Comparison of ENCODE assay signal across 16 cellular contexts in the genomic region with DNA sequence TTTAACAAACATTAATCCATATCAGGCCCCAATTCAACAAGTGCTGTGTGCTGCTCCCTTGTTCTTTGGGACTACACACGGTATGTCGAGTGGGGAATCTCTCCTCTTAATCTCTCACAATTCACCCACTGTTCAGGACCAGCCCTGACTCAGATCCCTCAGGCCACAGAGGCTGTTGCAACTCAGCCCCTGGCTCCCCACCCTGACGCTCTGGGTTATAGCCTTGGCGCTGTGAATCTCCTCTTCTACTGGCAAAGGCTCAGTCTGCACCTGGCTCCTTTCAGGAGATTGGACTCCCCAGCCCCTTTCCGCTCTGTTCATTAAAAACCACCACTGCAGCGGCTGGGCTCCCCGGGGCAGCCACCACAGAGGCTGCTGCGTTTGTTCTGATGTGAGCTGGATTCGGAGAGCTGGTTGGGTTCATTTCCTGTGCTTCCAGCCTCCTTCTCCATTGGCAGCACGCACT. TPM values are rescaled to one million over a fixed set of nuclear protein-coding genes. Genes with fewer than 3 reads are reported as not detected.
A peak's percentile ranks its signal among the peaks of the same experiment; 100 is the strongest.
DNase-seq lines count a peak whose midpoint lies in the region; ATAC-seq, FAIRE-seq and TF ChIP-seq lines count a peak whose summit lies in the region.
"Had no signal": no experiment of that assay in that cellular context is flagged by ENCODE, and none has a peak within 500 bp of the region (broad histone marks: within the 10 kb centered on the region; RNA-seq: fewer than 3 reads in every experiment).

No MANE protein-coding gene starts in this region.

- H3K79me2 ChIP-seq in K562 (ENCODE audit: control insufficient read depth, insufficient read depth, low read length) = no peaks in the 10 kb centered on the region

- no peaks in the 10 kb centered on the region for H3K9me3 Mint-ChIP-seq in progenitor cell of endocrine pancreas (ENCODE audit: low read depth)
- H3K9me3 Mint-ChIP-seq: HFFc6, memory B cell had no signal

- intact Hi-C loops in K562 (cut with micrococcal nuclease) = no loop called here

- no peaks in the 10 kb centered on the region for H3K4me1 ChIP-seq in K562 (replicated peaks in 1 of 2; ENCODE audit: control insufficient read depth in 2 of 2, insufficient read depth in 2 of 2, low read length in 2 of 2)
- H3K4me1 ChIP-seq: pancreas had no signal

- no peak for FAIRE-seq in K562 (lab: Jason Lieb, UNC)
- FAIRE-seq: endothelial cell of umbilical vein, pancreas had no signal

- H2AFZ ChIP-seq in K562 (ENCODE audit: low read depth, low read length) = no peak overlapping the region

- H3K4me2 ChIP-seq in K562 (ENCODE audit: insufficient read depth, low read length) = no peak overlapping the region

- POLR2A ChIA-PET in K562 (lab: Yijun Ruan, JAX) = interaction anchor here (0.6 to 0.7 kb wide), 2 partner anchors 10 to 22 kb away, joined by 3 to 4 read pairs; no protein-coding TSS in a partner anchor

- H3K36me3 Mint-ChIP-seq in progenitor cell of endocrine pancreas (ENCODE audit: insufficient read depth) = no peaks in the 10 kb centered on the region
- H3K36me3 Mint-ChIP-seq: memory B cell had no signal

- no peak overlapping the region for H3K27ac Mint-ChIP-seq in progenitor cell of endocrine pancreas
- H3K27ac Mint-ChIP-seq: HFFc6, memory B cell had no signal

- peak; percentile 34; the same call in 1 of the 3 replicates for ATAC-seq in K562
- ATAC-seq in HG03175 (IDR thresholded peaks at IDR 0.05; ENCODE audit: unreplicated experiment) = no peak
- ATAC-seq in GM21528 (IDR thresholded peaks at IDR 0.05; ENCODE audit: low FRiP score, unreplicated experiment) = no peak
- ATAC-seq: pancreas had no signal

- no peak for TF ChIP-seq EP300 in K562 (IDR thresholded peaks at IDR 0.05; ENCODE audit: low read length)

- CTCF ChIA-PET in K562 (lab: Yijun Ruan, JAX; ENCODE audit: low intra/inter-chr PET ratio) = no interaction called here

- 1% methylated on average over 10 of the region's 10 CpGs for WGBS in K562 (ENCODE audit: insufficient coverage, low coverage, missing lambda C conversion rate)

- H3K27me3 Mint-ChIP-seq in progenitor cell of endocrine pancreas = peaks cover 26% of the 10 kb centered on the region

- no peaks in the 10 kb centered on the region for H3K9me3 ChIP-seq in K562 (replicated peaks; ENCODE audit: control insufficient read depth, insufficient read depth, low read depth, low read length)
- H3K9me3 ChIP-seq: pancreas had no signal

- H3K4me3 ChIP-seq in K562 = no peak overlapping the region
- H3K4me3 ChIP-seq: pancreas had no signal

- TF ChIP-seq CTCF in K562 (IDR thresholded peaks at IDR 0.05 in 2 of 3, conservative IDR thresholded peaks at IDR 0.05 in 1 of 3; ENCODE audit: insufficient read depth in 2 of 3, low read depth in 1 of 3, low read length in 3 of 3) = no peak
- TF ChIP-seq CTCF in progenitor cell of endocrine pancreas (IDR thresholded peaks at IDR 0.05; ENCODE audit: unreplicated experiment) = no peak

- no peaks in the 10 kb centered on the region for H3K36me3 ChIP-seq in K562 (ENCODE audit: control insufficient read depth, insufficient read depth, low read length)
- H3K36me3 ChIP-seq: pancreas had no signal

- no peaks in the 10 kb centered on the region for H4K20me1 ChIP-seq in K562 (replicated peaks; ENCODE audit: control insufficient read depth, insufficient read depth, low read length)

- BruUV-seq in K562 (replicated peaks; lab: Mats Ljungman, UMichigan) = no TSS peak

- DNase-seq in Ammon's horn (ENCODE audit: low spot score) (peak; percentile 57), MV-4-11 (lab: John Stamatoyannopoulos, UW) (peak; percentile 15), K562 (ENCODE audit: extremely low read depth in 1 of 4, low spot score in 3 of 4) (no peak), islet precursor cell (peak; percentile 86), occipital lobe (lab: John Stamatoyannopoulos, UW) (no peak), progenitor cell of endocrine pancreas (ENCODE audit: low spot score, unreplicated experiment) (no peak)
- DNase-seq: DMS79 treated with DMSO at 0.1 percent for 48 hours, HFFc6, NCI-H446, pancreas, RPMI8226 had no signal

- peaks cover 33 to 54% of the 10 kb centered on the region in 2 experiments for H3K27me3 ChIP-seq in K562 (ENCODE audit: control insufficient read depth in 2 of 2, insufficient read depth in 2 of 2, low read length in 2 of 2)
- H3K27me3 ChIP-seq: pancreas had no signal

- no peak for TF ChIP-seq POLR2A in K562 (conservative IDR thresholded peaks at IDR 0.05)

- peaks cover 18% of the 10 kb centered on the region for H3K4me1 Mint-ChIP-seq in progenitor cell of endocrine pancreas (ENCODE audit: low read depth)
- H3K4me1 Mint-ChIP-seq: memory B cell had no signal

- in situ Hi-C loops in K562 (cut with MboI) = loop anchor here (25.0 kb wide), 1 partner anchor 865 kb away; no protein-coding TSS in a partner anchor

- no peaks in the 10 kb centered on the region for H3K9me1 ChIP-seq in K562 (ENCODE audit: control insufficient read depth, insufficient read depth, low read length)

- H3K27ac ChIP-seq in K562 (ENCODE audit: extremely low read depth, low read depth, low read length) = no peak overlapping the region
- H3K27ac ChIP-seq: pancreas, VCaP had no signal

- no peak for TF ChIP-seq RAD21 in K562 (CRISPR knock-in tag; conservative IDR thresholded peaks at IDR 0.05 in 1 of 2, IDR thresholded peaks at IDR 0.05 in 1 of 2)

- no peak overlapping the region for H3K9ac ChIP-seq in K562 (ENCODE audit: insufficient read depth in 1 of 2, low read depth in 2 of 2, low read length in 2 of 2)

- no peak overlapping the region for H3K4me3 Mint-ChIP-seq in progenitor cell of endocrine pancreas (ENCODE audit: low read depth)
- H3K4me3 Mint-ChIP-seq: HFFc6, memory B cell had no signal

TF ChIP-seq in K562, 482 proteins besides CTCF, POLR2A, EP300 and RAD21 (continues in another document):
- no peak for TF ChIP-seq E2F6 (IDR thresholded peaks at IDR 0.05; ENCODE audit: borderline replicate concordance in 1 of 2, extremely low read depth in 1 of 2, insufficient read depth in 1 of 2, insufficient read length in 1 of 2, low read depth in 1 of 2, low read length in 1 of 2, poor library complexity in 1 of 2, severe bottlenecking in 1 of 2)
- peak; percentile 4 for TF ChIP-seq CBX8 (IDR thresholded peaks at IDR 0.05; ENCODE audit: borderline replicate concordance, extremely low read depth, low read depth, low read length, poor library complexity, severe bottlenecking)

RNA-seq across cellular contexts. Expression of gene CAPN8, which starts 13.0 kb away (rescaled TPM):
- not detected in 2 replicates for total RNA-seq in K562 (2011; cell fraction: chromatin; rRNA removed; ENCODE audit: low replicate concordance)
- not detected in 2 replicates for total RNA-seq in K562 (2011; cell fraction: nucleolus; rRNA removed)
- not detected in 2 replicates for total RNA-seq in K562 (2011; cell fraction: nucleoplasm; rRNA removed)
- not detected in 2 replicates for total RNA-seq in K562 (2014; rRNA removed)
- total RNA-seq in K562 (2014; rRNA removed; fragmentation: Illumina TruSeq; extraction: Trizol) = not detected in 2 replicates
- not detected in 2 replicates for total RNA-seq in K562 (2015; rRNA removed; fragmentation: Illumina TruSeq; extraction: Trizol)
- total RNA-seq in K562 (2021) = not detected in 2 replicates
- 0.06 TPM in 1 of 2 replicates, not detected in the other for polyA plus RNA-seq in K562 (2011; rRNA removed)
- polyA plus RNA-seq in K562 (2011; cell fraction: cytosol; rRNA removed) = not detected in 2 replicates
- polyA plus RNA-seq in K562 (2011; cell fraction: nucleus; rRNA removed) = not detected in 2 replicates
- not detected in 2 replicates for polyA plus RNA-seq in K562 (2012)
- polyA plus RNA-seq in K562 (2014; fragmentation: Illumina TruSeq; extraction: Trizol) = not detected in 2 replicates
- not detected for polyA plus RNA-seq in K562 (2014; fragmentation: Nextera tagmentation; extraction: Ambion mirVana)
- not detected in 2 replicates for polyA plus RNA-seq in K562 (2014; rRNA removed)
- polyA minus RNA-seq in K562 (2011; rRNA and poly(A)+ RNA removed) = not detected in 2 replicates
- not detected in 2 replicates for polyA minus RNA-seq in K562 (2011; cell fraction: cytosol; rRNA and poly(A)+ RNA removed)
- not detected in 2 replicates for polyA minus RNA-seq in K562 (2011; cell fraction: nucleus; rRNA and poly(A)+ RNA removed)
- total RNA-seq in occipital lobe = not detected
- 1.3 and 2.2 TPM in 2 replicates for total RNA-seq in progenitor cell of endocrine pancreas
- total RNA-seq: endothelial cell of umbilical vein, HFFc6 had no signal
- polyA plus RNA-seq: endothelial cell of umbilical vein had no signal

RNA-seq across cellular contexts. Expression of gene CAPN2, which starts 59.9 kb away (rescaled TPM):
- total RNA-seq in K562 (2011; cell fraction: chromatin; rRNA removed; ENCODE audit: low replicate concordance) = 180 and 218 TPM in 2 replicates
- total RNA-seq in K562 (2011; cell fraction: nucleolus; rRNA removed) = 119 and 120 TPM in 2 replicates
- 132 and 165 TPM in 2 replicates for total RNA-seq in K562 (2011; cell fraction: nucleoplasm; rRNA removed)
- total RNA-seq in K562 (2014; rRNA removed) (116 and 157 TPM in 2 replicates), K562 (2014; rRNA removed; fragmentation: Illumina TruSeq; extraction: Trizol) (80.4 and 84.2 TPM in 2 replicates), K562 (2015; rRNA removed; fragmentation: Illumina TruSeq; extraction: Trizol) (86.8 and 87.7 TPM in 2 replicates), K562 (2021) (94.8 and 101 TPM in 2 replicates), occipital lobe (41.5 TPM), progenitor cell of endocrine pancreas (20.3 and 33.8 TPM in 2 replicates)
- polyA plus RNA-seq in K562 (2011; rRNA removed) (113 and 120 TPM in 2 replicates), K562 (2014; fragmentation: Illumina TruSeq; extraction: Trizol) (92.6 and 102 TPM in 2 replicates), K562 (2014; fragmentation: Nextera tagmentation; extraction: Ambion mirVana) (10 to 100 TPM; 24.6 to 28.5 TPM), K562 (2014; rRNA removed) (106 and 124 TPM in 2 replicates)
- 55.7 and 58.0 TPM in 2 replicates for polyA plus RNA-seq in K562 (2011; cell fraction: cytosol; rRNA removed)
- 254 and 312 TPM in 2 replicates for polyA plus RNA-seq in K562 (2011; cell fraction: nucleus; rRNA removed)
- 81.1 and 119 TPM in 2 replicates for polyA plus RNA-seq in K562 (2012)
- polyA minus RNA-seq in K562 (2011; rRNA and poly(A)+ RNA removed) = 114 and 116 TPM in 2 replicates
- 68.3 and 82.5 TPM in 2 replicates for polyA minus RNA-seq in K562 (2011; cell fraction: cytosol; rRNA and poly(A)+ RNA removed)
- polyA minus RNA-seq in K562 (2011; cell fraction: nucleus; rRNA and poly(A)+ RNA removed) = 63.0 and 87.3 TPM in 2 replicates

Comparison
In these comparisons a context has a peak if more than half of its experiments do, and no peak if none do; other contexts are left out.
1. DNase-seq: peak in Ammon's horn (single experiment), MV-4-11 (single experiment) and islet precursor cell (single experiment); none in K562 (0 of 4), occipital lobe (single experiment) and progenitor cell of endocrine pancreas (single experiment).